8 cellular contexts compared by ENCODE assay signal in genomic region chr10:50470345-50470744, GRCh38.
DNase-seq lines count a peak whose midpoint lies in the region; ATAC-seq and TF ChIP-seq lines count a peak whose summit lies in the region.

No MANE protein-coding gene starts in this region.

- H3K9me3 ChIP-seq in A673 (ENCODE audit: low read depth, low read length, poor library complexity, severe bottlenecking) (no peaks in the 10 kb centered on the region), endocrine pancreas (ENCODE audit: control insufficient read depth, low read length) (no peaks in the 10 kb centered on the region)

- no peaks in the 10 kb centered on the region for H3K36me3 ChIP-seq in A673 (ENCODE audit: insufficient read depth, low read length, poor library complexity, severe bottlenecking)
- H3K36me3 ChIP-seq in endocrine pancreas (ENCODE audit: control insufficient read depth, insufficient read depth, low read length): no peaks in the 10 kb centered on the region

- no peak overlapping the region for H3K27ac ChIP-seq in A673 (ENCODE audit: low read depth, low read length, poor library complexity, severe bottlenecking)

- H3K27me3 ChIP-seq in A673 (replicated peaks; ENCODE audit: insufficient read depth, low read depth, low read length, poor library complexity): no peaks in the 10 kb centered on the region
- no peaks in the 10 kb centered on the region for H3K27me3 ChIP-seq in endocrine pancreas (ENCODE audit: control insufficient read depth, insufficient read depth, low read length)

- CTCF ChIA-PET in A673 (lab: Charles Lee): no interaction called here

- POLR2A ChIA-PET in A673 (lab: Charles Lee; ENCODE audit: low non-redundant PET): no interaction called here

- DNase-seq in A673 (ENCODE audit: low spot score) (peak; percentile 3), SHP77 treated with DMSO at 0.1 percent for 48 hours (lab: John Stamatoyannopoulos, UW) (no peak), foreskin melanocyte (no peak), NCI-H2227 treated with DMSO at 0.1 percent for 48 hours (lab: John Stamatoyannopoulos, UW) (no peak), SW480 (ENCODE audit: low spot score) (no peak)

- intact Hi-C loops in A673 (cut with micrococcal nuclease; ENCODE audit: unreplicated experiment): no loop called here

- H3K4me3 ChIP-seq in A673 (ENCODE audit: low read depth, low read length, poor library complexity, severe bottlenecking): no peak overlapping the region
- H3K4me3 ChIP-seq in endocrine pancreas (ENCODE audit: control insufficient read depth, insufficient read depth, low read length): peak overlapping the region; percentile 52

- BruUV-seq in A673 (replicated peaks; lab: Mats Ljungman, UMichigan): no TSS peak

- H3K4me1 ChIP-seq in A673 (ENCODE audit: insufficient read depth, low read length, poor library complexity, severe bottlenecking): peaks cover 15% of the 10 kb centered on the region
- H3K4me1 ChIP-seq in endocrine pancreas (ENCODE audit: control insufficient read depth, insufficient read depth, low read length): peaks cover 19% of the 10 kb centered on the region

- ATAC-seq in GM19328 (IDR thresholded peaks at IDR 0.05; ENCODE audit: unreplicated experiment) (peak; percentile 52), HG03280 (IDR thresholded peaks at IDR 0.05; ENCODE audit: unreplicated experiment) (peak; percentile 54)

- H3K9ac ChIP-seq in endocrine pancreas (ENCODE audit: control insufficient read depth, insufficient read depth, low read length): no peak overlapping the region

- no peak for TF ChIP-seq CTCF in A673 (conservative IDR thresholded peaks at IDR 0.05; ENCODE audit: low read depth, low read length)
